ENCODE assay signal across 13 cellular contexts in genomic region chr17:50685691-50686493, GRCh38. TPM values are rescaled to one million over a fixed set of nuclear protein-coding genes. Genes with fewer than 3 reads are reported as not detected.
A peak's percentile ranks its signal among the peaks of the same experiment; 100 is the strongest.
DNase-seq lines count a peak whose midpoint lies in the region; ATAC-seq, FAIRE-seq and TF ChIP-seq lines count a peak whose summit lies in the region.
"Had no signal": no experiment of that assay in that cellular context is flagged by ENCODE, and none has a peak within 500 bp of the region (broad histone marks: within the 10 kb centered on the region; RNA-seq: fewer than 3 reads in every experiment).

No MANE protein-coding gene starts in this region.

- 42 to 73% (median 55%) methylated on average over 17 of the region's 17 CpGs for WGBS in small intestine, 3 donors

- no peaks in the 10 kb centered on the region for H3K9me2 ChIP-seq in GM23338 (ENCODE audit: insufficient read depth)

- peaks cover 3% of the 10 kb centered on the region for H3K4me1 ChIP-seq in GM23338 (ENCODE audit: insufficient read depth)
- H3K4me1 ChIP-seq in adipocyte (ENCODE audit: control insufficient read depth, insufficient read depth, low read length): peaks cover 53% of the 10 kb centered on the region
- H3K4me1 ChIP-seq in left lung: peaks cover 18 to 43% of the 10 kb centered on the region in 2 donors
- H3K4me1 ChIP-seq in small intestine (ENCODE audit: control insufficient read depth in 2 of 2, insufficient read depth in 1 of 2, low read depth in 1 of 2, low read length in 1 of 2): peaks cover 0 to 14% of the 10 kb centered on the region in 2 donors

- H3K27ac ChIP-seq in GM23338 (ENCODE audit: low read depth): no peak overlapping the region
- peak overlapping the region; percentile 14 to 28 for H3K27ac ChIP-seq in left lung
- H3K27ac ChIP-seq in small intestine (ENCODE audit: low read depth in 1 of 2, low read length in 1 of 2): peak overlapping the region; percentile 95 to 96
- H3K27ac ChIP-seq: dorsolateral prefrontal cortex had no signal

- H3K36me3 Mint-ChIP-seq in GM23338 (ENCODE audit: low read depth): no peaks in the 10 kb centered on the region

- no peak for ATAC-seq in GM23338
- no peak for ATAC-seq in left lung
- no peak for ATAC-seq in GM18861 (IDR thresholded peaks at IDR 0.05; ENCODE audit: unreplicated experiment)
- ATAC-seq: activated naive CD8-positive, alpha-beta T cell treated with anti-CD3 and anti-CD28 coated beads, Interleukin-2, amount 50 U/mL, for 24 hours had no signal

- H3K4me3 Mint-ChIP-seq in GM23338: no peak overlapping the region
- H3K4me3 Mint-ChIP-seq: activated naive CD8-positive, alpha-beta T cell treated with anti-CD3 and anti-CD28 coated beads, Interleukin-2, amount 50 U/mL, for 24 hours; neural crest cell had no signal

- no peaks in the 10 kb centered on the region for H3K9me3 ChIP-seq in adipocyte (ENCODE audit: control insufficient read depth, low read length)
- no peaks in the 10 kb centered on the region for H3K9me3 ChIP-seq in left lung
- H3K9me3 ChIP-seq in small intestine (ENCODE audit: control insufficient read depth, low read depth): no peaks in the 10 kb centered on the region

- H3K9ac ChIP-seq in adipocyte (ENCODE audit: low read length): peak overlapping the region; percentile 66

- no peak for TF ChIP-seq CTCF in GM23338 (conservative IDR thresholded peaks at IDR 0.05; ENCODE audit: low read depth in 2 of 2)
- no peak for TF ChIP-seq CTCF in left lung (IDR thresholded peaks at IDR 0.05)

- H3K4me1 Mint-ChIP-seq in GM23338: peaks cover 41% of the 10 kb centered on the region

- H3K36me3 ChIP-seq in GM23338 (ENCODE audit: insufficient read depth) (no peaks in the 10 kb centered on the region), adipocyte (ENCODE audit: control insufficient read depth, insufficient read depth, low read length, severe bottlenecking) (peaks cover 2% of the 10 kb centered on the region), left lung (no peaks in the 10 kb centered on the region), small intestine (ENCODE audit: control insufficient read depth in 2 of 2, insufficient read depth in 2 of 2, low read length in 2 of 2) (no peaks in the 10 kb centered on the region)

- intact Hi-C loops in left lung (cut with DNase I): loop anchor here in 1 of 2 donors (10.0 kb wide), 1 partner anchor 51 kb away; the partner anchor contains the start of gene ABCC3

- no peaks in the 10 kb centered on the region for H3K27me3 ChIP-seq in GM23338 (ENCODE audit: insufficient read depth)
- no peaks in the 10 kb centered on the region for H3K27me3 ChIP-seq in adipocyte (replicated peaks; ENCODE audit: control insufficient read depth, insufficient read depth, low read length)
- peaks cover 0 to 15% of the 10 kb centered on the region in 2 donors for H3K27me3 ChIP-seq in left lung
- H3K27me3 ChIP-seq in small intestine (ENCODE audit: control insufficient read depth in 2 of 2, insufficient read depth in 2 of 2, low read length in 2 of 2): no peaks in the 10 kb centered on the region
- H3K27me3 ChIP-seq: dorsolateral prefrontal cortex had no signal

- no peak overlapping the region for H3K4me2 ChIP-seq in GM23338

- no peaks in the 10 kb centered on the region for H4K20me1 ChIP-seq in GM23338 (replicated peaks; ENCODE audit: insufficient read depth)

- no peaks in the 10 kb centered on the region for H3K79me2 ChIP-seq in GM23338 (replicated peaks; ENCODE audit: insufficient read depth)

- FAIRE-seq in small intestine (lab: Jason Lieb, UNC): no peak

- H3K27me3 Mint-ChIP-seq in GM23338 (ENCODE audit: insufficient read depth, low read depth, poor library complexity): peaks cover 6% of the 10 kb centered on the region

- peak overlapping the region; percentile 86 for H2AFZ ChIP-seq in GM23338

- H3K27ac Mint-ChIP-seq in GM23338: peak overlapping the region; percentile 76; the same call in 1 of the 2 replicates
- H3K27ac Mint-ChIP-seq: activated naive CD8-positive, alpha-beta T cell treated with anti-CD3 and anti-CD28 coated beads, Interleukin-2, amount 50 U/mL, for 24 hours had no signal

- DNase-seq in GM23338 (ENCODE audit: low spot score): no peak
- DNase-seq in adipocyte (ENCODE audit: low read depth): no peak
- DNase-seq in left lung: no peak
- DNase-seq in small intestine: no peak
- DNase-seq in activated gamma-delta T cell (lab: John Stamatoyannopoulos, UW): no peak
- DNase-seq in activated CD8-positive, alpha-beta memory T cell treated with anti-CD3 and anti-CD28 coated beads, Interleukin-2, amount 50 U/mL, for 4 hours: no peak
- no peak for DNase-seq in NCI-H774 (lab: John Stamatoyannopoulos, UW)
- DNase-seq: activated naive CD8-positive, alpha-beta T cell treated with anti-CD3 and anti-CD28 coated beads, Interleukin-2, amount 50 U/mL, for 24 hours; NCI-H1436 treated with DMSO at 0.1 percent for 48 hours; NCI-H524 had no signal

- no peaks in the 10 kb centered on the region for H3K9me3 Mint-ChIP-seq in GM23338
- H3K9me3 Mint-ChIP-seq: activated naive CD8-positive, alpha-beta T cell treated with anti-CD3 and anti-CD28 coated beads, Interleukin-2, amount 50 U/mL, for 24 hours; neural crest cell had no signal

- H3K4me3 ChIP-seq in GM23338: no peak overlapping the region
- no peak overlapping the region for H3K4me3 ChIP-seq in adipocyte (ENCODE audit: low read length)
- no peak overlapping the region for H3K4me3 ChIP-seq in left lung
- H3K4me3 ChIP-seq in small intestine (ENCODE audit: low read depth in 1 of 2, low read length in 2 of 2): no peak overlapping the region
- H3K4me3 ChIP-seq: dorsolateral prefrontal cortex had no signal

- H3F3A ChIP-seq in GM23338 (replicated peaks; ENCODE audit: low read depth): 0 out of 2 replicates have a peak, but pooled peaks cover 5% of the 10 kb centered on the region

TF ChIP-seq in GM23338, 12 proteins besides CTCF, POLR2A, EP300 and RAD21 (continues in another document):
- TF ChIP-seq EZH2 (IDR thresholded peaks at IDR 0.05; ENCODE audit: low read depth, unreplicated experiment): no peak

RNA-seq across cellular contexts. Expression of gene ANKRD40, which starts 21.8 kb away (rescaled TPM):
- total RNA-seq in GM23338 (2014; rRNA removed; shearing (Covaris generic)): 35.5 and 42.1 TPM in 2 replicates
- polyA plus RNA-seq in GM23338 (2016; fragmentation: Nextera tagmentation; extraction: Ambion mirVana) (19.0 and 19.8 TPM in 2 replicates), small intestine (10 to 100 TPM in 1 of 3 donors, 1 to 10 TPM in 2; 5.7 to 12.5 (median 6.7) TPM)
- 10 to 100 TPM; 42.2 to 47.1 TPM for total RNA-seq in left lung

RNA-seq across cellular contexts. Expression of gene LUC7L3, which starts 33.5 kb away (rescaled TPM):
- total RNA-seq in GM23338 (2014; rRNA removed; shearing (Covaris generic)): 58.0 and 69.3 TPM in 2 replicates
- 369 and 501 TPM in 2 replicates for polyA plus RNA-seq in GM23338 (2016; fragmentation: Nextera tagmentation; extraction: Ambion mirVana)
- total RNA-seq in left lung: 10 to 100 TPM; 76.1 to 89.2 TPM
- polyA plus RNA-seq in small intestine: 100 to 1,000 TPM in 2 of 3 donors, 10 to 100 TPM in 1; 57.4 to 466 (median 435) TPM

RNA-seq across cellular contexts. Expression of gene ABCC3, which starts 51.2 kb away (rescaled TPM):
- total RNA-seq in GM23338 (2014; rRNA removed; shearing (Covaris generic)): 0.27 TPM in 1 of 2 replicates, not detected in the other
- polyA plus RNA-seq in GM23338 (2016; fragmentation: Nextera tagmentation; extraction: Ambion mirVana) (not detected in 2 replicates), small intestine (100 to 1,000 TPM in 1 of 3 donors, 10 to 100 TPM in 2; 36.7 to 131 (median 99.3) TPM)
- total RNA-seq in left lung: 100 to 1,000 TPM in 1 of 2 donors, 10 to 100 TPM in 1; 52.3 to 120 TPM
- total RNA-seq: neural crest cell had no signal

Comparison
In these comparisons a context has a peak if more than half of its experiments do, and no peak if none do; other contexts are left out.
1. RNA of gene ABCC3, which starts 51.2 kb away (total RNA-seq): 52.3 to 120 TPM in left lung; 0.27 TPM in GM23338; every median in the first group is over 10 times any median in the second.